Comparison of ENCODE assay signal across 9 cellular contexts in genomic region chr7:41699532-41699931, GRCh38. TPM values are rescaled to one million over a fixed set of nuclear protein-coding genes. Genes with fewer than 3 reads are reported as not detected.
A peak's percentile ranks its signal among the peaks of the same experiment; 100 is the strongest.
DNase-seq lines count a peak whose midpoint lies in the region; ATAC-seq, FAIRE-seq and TF ChIP-seq lines count a peak whose summit lies in the region.
"Had no signal": no experiment of that assay in that cellular context is flagged by ENCODE, and none has a peak within 500 bp of the region (broad histone marks: within the 10 kb centered on the region; RNA-seq: fewer than 3 reads in every experiment).

No MANE protein-coding gene starts in this region.

- intact Hi-C loops in activated naive CD4-positive, alpha-beta T cell treated with anti-CD3 and anti-CD28 coated beads for 36 hours (cut with micrococcal nuclease), result loop anchor here (5.0 kb wide), 1 partner anchor 67 kb away; no protein-coding TSS in a partner anchor

- no peak for ATAC-seq in activated T-cell treated with anti-CD3 and anti-CD28 coated beads, Interleukin-2, amount 50 U/mL, for 72 hours (replicated peaks in 1 of 2)

- peaks cover 34% of the 10 kb centered on the region for H3K4me1 Mint-ChIP-seq in astrocyte (ENCODE audit: low read depth, unreplicated experiment)
- no peaks in the 10 kb centered on the region for H3K4me1 Mint-ChIP-seq in activated T-cell treated with anti-CD3 and anti-CD28 coated beads, Interleukin-2, amount 50 U/mL, for 72 hours (ENCODE audit: low read depth)
- peaks cover 15% of the 10 kb centered on the region for H3K4me1 Mint-ChIP-seq in activated naive CD4-positive, alpha-beta T cell treated with anti-CD3 and anti-CD28 coated beads for 36 hours (ENCODE audit: low read depth)

- H3K4me1 ChIP-seq in astrocyte (ENCODE audit: insufficient read depth, low read length) (peaks cover 34% of the 10 kb centered on the region), SJCRH30 (no peaks in the 10 kb centered on the region)

- H3K4me3 Mint-ChIP-seq in astrocyte (ENCODE audit: unreplicated experiment), result peak overlapping the region; percentile 99
- H3K4me3 Mint-ChIP-seq in activated T-cell treated with anti-CD3 and anti-CD28 coated beads, Interleukin-2, amount 50 U/mL, for 72 hours, result peak overlapping the region in 1 of 2 donors; percentile 22
- H3K4me3 Mint-ChIP-seq in activated naive CD4-positive, alpha-beta T cell treated with anti-CD3 and anti-CD28 coated beads for 36 hours, result no peak overlapping the region

- H3K9me3 Mint-ChIP-seq in astrocyte (ENCODE audit: unreplicated experiment), result no peaks in the 10 kb centered on the region
- H3K9me3 Mint-ChIP-seq in activated T-cell treated with anti-CD3 and anti-CD28 coated beads, Interleukin-2, amount 50 U/mL, for 72 hours, result no peaks in the 10 kb centered on the region
- H3K9me3 Mint-ChIP-seq in activated naive CD4-positive, alpha-beta T cell treated with anti-CD3 and anti-CD28 coated beads for 36 hours, result no peaks in the 10 kb centered on the region
- H3K9me3 Mint-ChIP-seq: T-helper 1 cell treated with Interleukin-12 subunit alpha and Interleukin-12 subunit beta and Interleukin-4 antibody, amounts not matched to agents 30 μg/mL and 1 μg/mL, for 36 hours had no signal

- CTCF ChIA-PET in activated naive CD4-positive, alpha-beta T cell treated with anti-CD3 and anti-CD28 coated beads for 36 hours (lab: Charles Lee), result no interaction called here

- no peaks in the 10 kb centered on the region for H3K27me3 Mint-ChIP-seq in astrocyte (ENCODE audit: low read depth, unreplicated experiment)
- H3K27me3 Mint-ChIP-seq in activated T-cell treated with anti-CD3 and anti-CD28 coated beads, Interleukin-2, amount 50 U/mL, for 72 hours (ENCODE audit: low read depth), result peaks cover 61% of the 10 kb centered on the region
- peaks cover 65% of the 10 kb centered on the region for H3K27me3 Mint-ChIP-seq in activated naive CD4-positive, alpha-beta T cell treated with anti-CD3 and anti-CD28 coated beads for 36 hours (ENCODE audit: low read depth)

- peak overlapping the region; percentile 98 for H3K9ac ChIP-seq in astrocyte (ENCODE audit: low read length)

- H3K4me3 ChIP-seq in astrocyte (ENCODE audit: insufficient read depth, low read depth, low read length) (peak overlapping the region; percentile 91), iPS-11a (ENCODE audit: low read depth, low read length) (peak overlapping the region; percentile 62), retinal pigment epithelial cell (ENCODE audit: low read length) (peak overlapping the region; percentile 53), SJCRH30 (no peak overlapping the region)

- peaks cover 57% of the 10 kb centered on the region for H4K20me1 ChIP-seq in astrocyte (ENCODE audit: insufficient read depth, low read length)

- no peak overlapping the region for H2AFZ ChIP-seq in astrocyte (ENCODE audit: low read depth, low read length)

- H3K9me3 ChIP-seq in astrocyte (ENCODE audit: insufficient read depth, low read depth, low read length) (no peaks in the 10 kb centered on the region), SJCRH30 (replicated peaks) (no peaks in the 10 kb centered on the region)

- H3K27ac ChIP-seq in astrocyte (ENCODE audit: low read depth, low read length), result peak overlapping the region; percentile 91
- no peak overlapping the region for H3K27ac ChIP-seq in SJCRH30

- H3K36me3 Mint-ChIP-seq in astrocyte (ENCODE audit: low read depth, unreplicated experiment), result peaks cover 16% of the 10 kb centered on the region
- no peaks in the 10 kb centered on the region for H3K36me3 Mint-ChIP-seq in activated T-cell treated with anti-CD3 and anti-CD28 coated beads, Interleukin-2, amount 50 U/mL, for 72 hours (ENCODE audit: insufficient read depth in 2 of 2)
- H3K36me3 Mint-ChIP-seq in activated naive CD4-positive, alpha-beta T cell treated with anti-CD3 and anti-CD28 coated beads for 36 hours (ENCODE audit: low read depth), result peaks cover 2% of the 10 kb centered on the region

- DNase-seq in ELF-1 (ENCODE audit: low read depth, low spot score) (peak; percentile 42), astrocyte (ENCODE audit: low read depth) (no peak), retinal pigment epithelial cell (ENCODE audit: low read depth) (no peak), SJCRH30 (no peak)
- no peak for DNase-seq in central memory CD4-positive, alpha-beta T cell
- no peak for DNase-seq in activated T-cell treated with anti-CD3 and anti-CD28 coated beads, Interleukin-2, amount 50 U/mL, for 72 hours
- DNase-seq in activated naive CD4-positive, alpha-beta T cell treated with anti-CD3 and anti-CD28 coated beads for 36 hours, result no peak

- H3K27me3 ChIP-seq in astrocyte (ENCODE audit: insufficient read depth, low read length) (no peaks in the 10 kb centered on the region), SJCRH30 (peaks cover 8% of the 10 kb centered on the region; the same call in 1 of the 2 replicates)

- FAIRE-seq in astrocyte (lab: Jason Lieb, UNC), result no peak

- peaks cover 96% of the 10 kb centered on the region for H3K79me2 ChIP-seq in astrocyte (ENCODE audit: insufficient read depth, low read length)

- peak overlapping the region; percentile 91 for H3K27ac Mint-ChIP-seq in astrocyte (ENCODE audit: unreplicated experiment)
- H3K27ac Mint-ChIP-seq in activated T-cell treated with anti-CD3 and anti-CD28 coated beads, Interleukin-2, amount 50 U/mL, for 72 hours, result no peak overlapping the region
- no peak overlapping the region for H3K27ac Mint-ChIP-seq in activated naive CD4-positive, alpha-beta T cell treated with anti-CD3 and anti-CD28 coated beads for 36 hours
- H3K27ac Mint-ChIP-seq: T-helper 1 cell treated with Interleukin-12 subunit alpha and Interleukin-12 subunit beta and Interleukin-4 antibody, amounts not matched to agents 30 μg/mL and 1 μg/mL, for 36 hours had no signal

- TF ChIP-seq CTCF in astrocyte (IDR thresholded peaks at IDR 0.05; ENCODE audit: insufficient read depth, low read depth, low read length), result no peak
- no peak for TF ChIP-seq CTCF in retinal pigment epithelial cell (conservative IDR thresholded peaks at IDR 0.05; ENCODE audit: low read depth, low read length)

- H3K36me3 ChIP-seq in astrocyte (ENCODE audit: insufficient read depth, low read length) (peaks cover 25% of the 10 kb centered on the region), SJCRH30 (no peaks in the 10 kb centered on the region)

- peak overlapping the region; percentile 94 for H3K4me2 ChIP-seq in astrocyte (ENCODE audit: low read length)

RNA-seq across cellular contexts. Expression of gene INHBA, which starts 3.4 kb away (rescaled TPM):
- total RNA-seq in astrocyte, result 103 and 164 TPM in 2 replicates
- under 1 TPM; 0.05 to 0.19 TPM for total RNA-seq in activated T-cell treated with anti-CD3 and anti-CD28 coated beads, Interleukin-2, amount 50 U/mL, for 72 hours
- 0.08 TPM in 1 of 2 replicates, not detected in the other for total RNA-seq in SJCRH30 (2014; rRNA removed; shearing (Covaris generic))
- total RNA-seq in activated naive CD4-positive, alpha-beta T cell treated with anti-CD3 and anti-CD28 coated beads for 36 hours, result not detected

Comparison
In these comparisons a context has a peak if more than half of its experiments do, and no peak if none do; other contexts are left out.
1. RNA of gene INHBA, which starts 3.4 kb away (total RNA-seq): 103 to 164 TPM in astrocyte; 0.05 to 0.19 TPM in activated T-cell treated with anti-CD3 and anti-CD28 coated beads, Interleukin-2, amount 50 U/mL, for 72 hours, 0.08 TPM in SJCRH30 and not detected in activated naive CD4-positive, alpha-beta T cell treated with anti-CD3 and anti-CD28 coated beads for 36 hours; every median in the first group is over 10 times any median in the second.